Comparison of ENCODE assay signal across 34 cellular contexts in the genomic region with DNA sequence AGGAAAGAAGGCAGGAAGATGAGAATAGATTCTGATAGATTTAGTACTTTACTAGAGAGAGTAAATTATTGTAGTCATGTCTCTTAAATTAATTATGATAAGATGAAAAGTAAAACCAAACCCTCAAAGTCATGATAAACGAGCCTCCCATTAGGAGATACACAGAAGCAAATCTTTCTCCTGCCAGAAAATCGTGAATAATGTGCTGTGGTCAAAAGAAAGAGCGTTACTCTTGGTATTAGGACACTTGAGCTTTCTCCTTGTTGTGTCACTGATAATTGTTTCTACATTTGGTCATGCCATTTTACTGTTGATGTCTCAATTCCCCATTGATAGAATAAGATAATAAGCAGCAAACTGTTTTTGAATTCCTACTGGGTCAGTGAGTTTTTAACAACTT.
"Had no signal": no experiment of that assay in that cellular context is flagged by ENCODE, and none has a peak within 500 bp of the region (broad histone marks: within the 10 kb centered on the region; RNA-seq: fewer than 3 reads in every experiment).

No MANE protein-coding gene starts in this region.

- DNase-seq: activated B cell treated with CpG ODN at 0.5 μM for 24 hours; activated CD4-positive, alpha-beta memory T cell treated with anti-CD3 and anti-CD28 coated beads, Interleukin-2, amount 10 ng/mL, durations not matched to agents 7 days and 5 days; activated CD4-positive, alpha-beta T cell treated with anti-CD3 and anti-CD28 coated beads for 48 hours; activated CD4-positive, alpha-beta T cell treated with anti-CD3 and anti-CD28 coated beads, Interleukin-2, amount 10 ng/mL, durations not matched to agents 7 days and 5 days; activated CD4-positive, alpha-beta T cell treated with anti-CD3 and anti-CD28 coated beads, Interleukin-2, amount 50 U/mL, for 48 hours; activated CD4-positive, CD25-positive, alpha-beta regulatory T cell treated with anti-CD3 and anti-CD28 coated beads, Interleukin-2, amount 50 U/mL, for 72 hours; activated CD8-positive, alpha-beta memory T cell treated with anti-CD3 and anti-CD28 coated beads for 24 hours; activated CD8-positive, alpha-beta memory T cell treated with anti-CD3 and anti-CD28 coated beads, Interleukin-2, amount 10 ng/mL, durations not matched to agents 7 days and 5 days; activated CD8-positive, alpha-beta memory T cell treated with anti-CD3 and anti-CD28 coated beads, Interleukin-2, amount 50 U/mL, for 48 hours; activated CD8-positive, alpha-beta T cell treated with anti-CD3 and anti-CD28 coated beads, Interleukin-2, amount 10 ng/mL, durations not matched to agents 7 days and 5 days; activated effector memory CD4-positive, alpha-beta T cell treated with anti-CD3 and anti-CD28 coated beads, Interleukin-2, amount 50 U/mL, for 16 hours; activated gamma-delta T cell treated with Interleukin-2 at 50 U/mL for 16 hours; activated naive CD4-positive, alpha-beta T cell; activated naive CD4-positive, alpha-beta T cell treated with anti-CD3 and anti-CD28 coated beads, Interleukin-2, amount 10 ng/mL, durations not matched to agents 7 days and 5 days; activated naive CD8-positive, alpha-beta T cell treated with anti-CD3 and anti-CD28 coated beads, Interleukin-2, amount 10 ng/mL, durations not matched to agents 7 days and 5 days; activated naive CD8-positive, alpha-beta T cell treated with anti-CD3 and anti-CD28 coated beads, Interleukin-2, amount 50 U/mL, for 24 hours; activated T-cell treated with anti-CD3 and anti-CD28 coated beads, Interleukin-2, amount 50 U/mL, for 24 hours; activated T-cell treated with anti-CD3 and anti-CD28 coated beads, Interleukin-2, amount 50 U/mL, for 48 hours; amniotic stem cell; aorta; caudate nucleus; cerebellar nuclear complex; colonic mucosa; T-helper 1 cell; T-helper 2 cell; T-helper 9 cell had no signal

- H3K4me3 Mint-ChIP-seq: activated B cell treated with CpG ODN at 0.5 μM for 24 hours; activated CD4-positive, alpha-beta memory T cell treated with anti-CD3 and anti-CD28 coated beads, Interleukin-2, amount 10 ng/mL, durations not matched to agents 7 days and 5 days; activated CD4-positive, alpha-beta T cell treated with anti-CD3 and anti-CD28 coated beads, Interleukin-2, amount 10 ng/mL, durations not matched to agents 7 days and 5 days; activated CD8-positive, alpha-beta memory T cell treated with anti-CD3 and anti-CD28 coated beads, Interleukin-2, amount 10 ng/mL, durations not matched to agents 7 days and 5 days; activated CD8-positive, alpha-beta T cell treated with anti-CD3 and anti-CD28 coated beads, Interleukin-2, amount 10 ng/mL, durations not matched to agents 7 days and 5 days; activated naive CD4-positive, alpha-beta T cell treated with anti-CD3 and anti-CD28 coated beads, Interleukin-2, amount 10 ng/mL, durations not matched to agents 7 days and 5 days; activated naive CD4-positive, alpha-beta T cell treated with anti-CD3 and anti-CD28 coated beads, Interleukin-2, amount 50 U/mL, for 24 hours; activated naive CD8-positive, alpha-beta T cell; activated naive CD8-positive, alpha-beta T cell treated with anti-CD3 and anti-CD28 coated beads, Interleukin-2, amount 10 ng/mL, durations not matched to agents 7 days and 5 days; activated naive CD8-positive, alpha-beta T cell treated with anti-CD3 and anti-CD28 coated beads, Interleukin-2, amount 50 U/mL, for 24 hours; activated T-cell treated with anti-CD3 and anti-CD28 coated beads, Interleukin-2, amount 50 U/mL, for 24 hours; brain; central memory CD8-positive, alpha-beta T cell; T-helper 1 cell treated with Interleukin-12 subunit alpha and Interleukin-12 subunit beta and Interleukin-4 antibody, amounts not matched to agents 30 μg/mL and 1 μg/mL, for 36 hours; T-helper 2 cell treated with Interferon-gamma antibody and Interleukin-4, amounts not matched to agents 5 μg/mL and 100 μg/mL, for 36 hours had no signal

- H3K36me3 Mint-ChIP-seq: activated CD8-positive, alpha-beta memory T cell treated with anti-CD3 and anti-CD28 coated beads, Interleukin-2, amount 10 ng/mL, durations not matched to agents 7 days and 5 days; activated naive CD4-positive, alpha-beta T cell treated with anti-CD3 and anti-CD28 coated beads, Interleukin-2, amount 10 ng/mL, durations not matched to agents 7 days and 5 days; activated naive CD4-positive, alpha-beta T cell treated with anti-CD3 and anti-CD28 coated beads, Interleukin-2, amount 50 U/mL, for 24 hours; activated naive CD8-positive, alpha-beta T cell; activated naive CD8-positive, alpha-beta T cell treated with anti-CD3 and anti-CD28 coated beads, Interleukin-2, amount 10 ng/mL, durations not matched to agents 7 days and 5 days; brain had no signal

- H3K27ac Mint-ChIP-seq: activated B cell treated with CpG ODN at 0.5 μM for 24 hours; activated CD4-positive, alpha-beta memory T cell treated with anti-CD3 and anti-CD28 coated beads, Interleukin-2, amount 10 ng/mL, durations not matched to agents 7 days and 5 days; activated CD4-positive, alpha-beta T cell treated with anti-CD3 and anti-CD28 coated beads, Interleukin-2, amount 10 ng/mL, durations not matched to agents 7 days and 5 days; activated CD8-positive, alpha-beta memory T cell treated with anti-CD3 and anti-CD28 coated beads, Interleukin-2, amount 10 ng/mL, durations not matched to agents 7 days and 5 days; activated CD8-positive, alpha-beta T cell treated with anti-CD3 and anti-CD28 coated beads, Interleukin-2, amount 10 ng/mL, durations not matched to agents 7 days and 5 days; activated naive CD4-positive, alpha-beta T cell treated with anti-CD3 and anti-CD28 coated beads, Interleukin-2, amount 10 ng/mL, durations not matched to agents 7 days and 5 days; activated naive CD4-positive, alpha-beta T cell treated with anti-CD3 and anti-CD28 coated beads, Interleukin-2, amount 50 U/mL, for 24 hours; activated naive CD8-positive, alpha-beta T cell; activated naive CD8-positive, alpha-beta T cell treated with anti-CD3 and anti-CD28 coated beads, Interleukin-2, amount 10 ng/mL, durations not matched to agents 7 days and 5 days; activated naive CD8-positive, alpha-beta T cell treated with anti-CD3 and anti-CD28 coated beads, Interleukin-2, amount 50 U/mL, for 24 hours; activated T-cell treated with anti-CD3 and anti-CD28 coated beads, Interleukin-2, amount 50 U/mL, for 24 hours; brain; T-helper 1 cell treated with Interleukin-12 subunit alpha and Interleukin-12 subunit beta and Interleukin-4 antibody, amounts not matched to agents 30 μg/mL and 1 μg/mL, for 36 hours; T-helper 2 cell treated with Interferon-gamma antibody and Interleukin-4, amounts not matched to agents 5 μg/mL and 100 μg/mL, for 36 hours had no signal

- H3K9me3 ChIP-seq: colonic mucosa had no signal

- H3K4me1 ChIP-seq: colonic mucosa had no signal

- H3K27ac ChIP-seq: cardiac muscle cell, colonic mucosa, VCaP had no signal

- H3K27me3 Mint-ChIP-seq: activated CD4-positive, alpha-beta memory T cell treated with anti-CD3 and anti-CD28 coated beads, Interleukin-2, amount 10 ng/mL, durations not matched to agents 7 days and 5 days; activated CD4-positive, alpha-beta T cell treated with anti-CD3 and anti-CD28 coated beads, Interleukin-2, amount 10 ng/mL, durations not matched to agents 7 days and 5 days; activated CD8-positive, alpha-beta memory T cell treated with anti-CD3 and anti-CD28 coated beads, Interleukin-2, amount 10 ng/mL, durations not matched to agents 7 days and 5 days; activated naive CD4-positive, alpha-beta T cell treated with anti-CD3 and anti-CD28 coated beads, Interleukin-2, amount 10 ng/mL, durations not matched to agents 7 days and 5 days; activated naive CD8-positive, alpha-beta T cell treated with anti-CD3 and anti-CD28 coated beads, Interleukin-2, amount 50 U/mL, for 24 hours; activated T-cell treated with anti-CD3 and anti-CD28 coated beads, Interleukin-2, amount 50 U/mL, for 24 hours; central memory CD8-positive, alpha-beta T cell had no signal

- ATAC-seq: activated CD8-positive, alpha-beta memory T cell treated with anti-CD3 and anti-CD28 coated beads, Interleukin-2, amount 10 ng/mL, durations not matched to agents 7 days and 5 days; activated CD8-positive, alpha-beta T cell treated with anti-CD3 and anti-CD28 coated beads, Interleukin-2, amount 10 ng/mL, durations not matched to agents 7 days and 5 days; activated naive CD8-positive, alpha-beta T cell treated with anti-CD3 and anti-CD28 coated beads, Interleukin-2, amount 50 U/mL, for 24 hours had no signal

- H3K36me3 ChIP-seq: cardiac muscle cell, colonic mucosa had no signal

- H3K27me3 ChIP-seq: cardiac muscle cell, colonic mucosa had no signal

- H3K4me3 ChIP-seq: cardiac muscle cell, colonic mucosa had no signal

- H3K9me3 Mint-ChIP-seq: activated B cell treated with CpG ODN at 0.5 μM for 24 hours; activated CD4-positive, alpha-beta T cell treated with anti-CD3 and anti-CD28 coated beads, Interleukin-2, amount 10 ng/mL, durations not matched to agents 7 days and 5 days; activated naive CD4-positive, alpha-beta T cell treated with anti-CD3 and anti-CD28 coated beads, Interleukin-2, amount 10 ng/mL, durations not matched to agents 7 days and 5 days; activated naive CD4-positive, alpha-beta T cell treated with anti-CD3 and anti-CD28 coated beads, Interleukin-2, amount 50 U/mL, for 24 hours; activated naive CD8-positive, alpha-beta T cell treated with anti-CD3 and anti-CD28 coated beads, Interleukin-2, amount 10 ng/mL, durations not matched to agents 7 days and 5 days; activated naive CD8-positive, alpha-beta T cell treated with anti-CD3 and anti-CD28 coated beads, Interleukin-2, amount 50 U/mL, for 24 hours; activated T-cell treated with anti-CD3 and anti-CD28 coated beads, Interleukin-2, amount 50 U/mL, for 24 hours; T-helper 1 cell treated with Interleukin-12 subunit alpha and Interleukin-12 subunit beta and Interleukin-4 antibody, amounts not matched to agents 30 μg/mL and 1 μg/mL, for 36 hours; T-helper 2 cell treated with Interferon-gamma antibody and Interleukin-4, amounts not matched to agents 5 μg/mL and 100 μg/mL, for 36 hours had no signal

- H3K4me1 Mint-ChIP-seq: activated CD4-positive, alpha-beta memory T cell treated with anti-CD3 and anti-CD28 coated beads, Interleukin-2, amount 10 ng/mL, durations not matched to agents 7 days and 5 days; activated CD4-positive, alpha-beta T cell treated with anti-CD3 and anti-CD28 coated beads, Interleukin-2, amount 10 ng/mL, durations not matched to agents 7 days and 5 days; activated CD8-positive, alpha-beta memory T cell treated with anti-CD3 and anti-CD28 coated beads, Interleukin-2, amount 10 ng/mL, durations not matched to agents 7 days and 5 days; activated naive CD4-positive, alpha-beta T cell treated with anti-CD3 and anti-CD28 coated beads, Interleukin-2, amount 10 ng/mL, durations not matched to agents 7 days and 5 days; activated naive CD4-positive, alpha-beta T cell treated with anti-CD3 and anti-CD28 coated beads, Interleukin-2, amount 50 U/mL, for 24 hours; activated naive CD8-positive, alpha-beta T cell treated with anti-CD3 and anti-CD28 coated beads, Interleukin-2, amount 10 ng/mL, durations not matched to agents 7 days and 5 days; activated naive CD8-positive, alpha-beta T cell treated with anti-CD3 and anti-CD28 coated beads, Interleukin-2, amount 50 U/mL, for 24 hours; brain; central memory CD8-positive, alpha-beta T cell had no signal
